ENCODE assay signal across 1 cellular context in genomic region chr1:228354390-228355320, GRCh38.
TF ChIP-seq lines count a peak whose summit lies in the region.

No MANE protein-coding gene starts in this region.

TF ChIP-seq in HepG2, 621 proteins besides CTCF, POLR2A, EP300 and RAD21 (continued from another document):
- TF ChIP-seq MNT (IDR thresholded peaks at IDR 0.05): peak; percentile 88
- no peak for TF ChIP-seq KLF16 (CRISPR knock-in tag; IDR thresholded peaks at IDR 0.05)
- TF ChIP-seq HNRNPK (IDR thresholded peaks at IDR 0.05; ENCODE audit: low read depth, low read length, poor library complexity, severe bottlenecking): no peak
